16 cellular contexts compared by ENCODE assay signal in genomic region chr16:90044111-90044551, GRCh38. TPM values are rescaled to one million over a fixed set of nuclear protein-coding genes. Genes with fewer than 3 reads are reported as not detected.
DNase-seq lines count a peak whose midpoint lies in the region; ATAC-seq, FAIRE-seq and TF ChIP-seq lines count a peak whose summit lies in the region.
"Had no signal": no experiment of that assay in that cellular context is flagged by ENCODE, and none has a peak within 500 bp of the region (broad histone marks: within the 10 kb centered on the region; RNA-seq: fewer than 3 reads in every experiment).

No MANE protein-coding gene starts in this region.

- peak overlapping the region; percentile 6 for H3K4me3 Mint-ChIP-seq in astrocyte (ENCODE audit: unreplicated experiment)
- H3K4me3 Mint-ChIP-seq: activated CD4-positive, alpha-beta memory T cell treated with anti-CD3 and anti-CD28 coated beads, Interleukin-2, amount 10 ng/mL, durations not matched to agents 7 days and 5 days; central memory CD8-positive, alpha-beta T cell had no signal

- H3K4me3 ChIP-seq in HCT116 (replicated peaks in 1 of 2; ENCODE audit: low read depth in 1 of 2, low read length in 2 of 2) (no peak overlapping the region), astrocyte (ENCODE audit: insufficient read depth, low read depth, low read length) (no peak overlapping the region)

- TF ChIP-seq CTCF in 22Rv1 (IDR thresholded peaks at IDR 0.05) (no peak), HCT116 (IDR thresholded peaks at IDR 0.05 in 2 of 3, conservative IDR thresholded peaks at IDR 0.05 in 1 of 3; ENCODE audit: borderline replicate concordance in 1 of 3, insufficient read depth in 1 of 3, low read depth in 2 of 3, low read length in 2 of 3) (no peak), astrocyte (IDR thresholded peaks at IDR 0.05; ENCODE audit: insufficient read depth, low read depth, low read length) (no peak)

- no peaks in the 10 kb centered on the region for H3K79me2 ChIP-seq in HCT116 (ENCODE audit: insufficient read depth, low read length)
- no peaks in the 10 kb centered on the region for H3K79me2 ChIP-seq in astrocyte (ENCODE audit: insufficient read depth, low read length)

- CTCF ChIA-PET in HCT116 (lab: Charles Lee): interaction anchor here (1.3 kb wide), 1 partner anchor 24 kb away, joined by 3 read pairs; no protein-coding TSS in a partner anchor

- H4K20me1 ChIP-seq in HCT116 (ENCODE audit: insufficient read depth): no peaks in the 10 kb centered on the region
- peaks cover 13% of the 10 kb centered on the region for H4K20me1 ChIP-seq in astrocyte (ENCODE audit: insufficient read depth, low read length)

- RAD21 ChIA-PET in HCT116 (lab: Charles Lee; ENCODE audit: low non-redundant PET in 1 of 2, low total read pairs in 2 of 2, uncharacterized antibody in 2 of 2, unreplicated experiment in 2 of 2): no interaction called here

- H3K9ac ChIP-seq in HCT116 (ENCODE audit: low read length) (peak overlapping the region; percentile 11; the same call in 1 of the 2 replicates), astrocyte (ENCODE audit: low read length) (no peak overlapping the region)

- in situ Hi-C loops in ACHN (cut with HindIII; ENCODE audit: low pct_ligation_motif_present, low pct_unique_long_range_greater_than_20kb, low sequenced_read_pairs): no loop called here

- H3K9me3 ChIP-seq in HCT116 (ENCODE audit: control insufficient read depth in 1 of 2, insufficient read depth in 1 of 2, low read depth in 1 of 2, low read length in 2 of 2): no peaks in the 10 kb centered on the region
- no peaks in the 10 kb centered on the region for H3K9me3 ChIP-seq in astrocyte (ENCODE audit: insufficient read depth, low read depth, low read length)

- no peak for TF ChIP-seq POLR2A in HCT116 (IDR thresholded peaks at IDR 0.05; ENCODE audit: borderline replicate concordance, extremely low read depth, insufficient read depth, insufficient read length)

- H3K4me1 Mint-ChIP-seq in astrocyte (ENCODE audit: low read depth, unreplicated experiment): peaks cover 2% of the 10 kb centered on the region

- H3K36me3 Mint-ChIP-seq in astrocyte (ENCODE audit: low read depth, unreplicated experiment): peaks cover 6% of the 10 kb centered on the region

- ATAC-seq in HCT116: peak; percentile 83
- peak; percentile 82 for ATAC-seq in left colon
- no peak for ATAC-seq in GM21423 (IDR thresholded peaks at IDR 0.05; ENCODE audit: unreplicated experiment)
- ATAC-seq in left cardiac atrium: no peak

- peaks cover 4% of the 10 kb centered on the region for H3K27me3 Mint-ChIP-seq in astrocyte (ENCODE audit: low read depth, unreplicated experiment)
- H3K27me3 Mint-ChIP-seq: activated CD4-positive, alpha-beta memory T cell treated with anti-CD3 and anti-CD28 coated beads, Interleukin-2, amount 10 ng/mL, durations not matched to agents 7 days and 5 days had no signal

- peak; percentile 44 for DNase-seq in HCT116 (ENCODE audit: low read depth, low spot score)
- peak; percentile 18 for DNase-seq in astrocyte (ENCODE audit: low read depth)
- peak; percentile 49 to 77 for DNase-seq in left colon
- no peak for DNase-seq in activated CD8-positive, alpha-beta memory T cell treated with anti-CD3 and anti-CD28 coated beads, Interleukin-2, amount 50 U/mL, for 4 hours
- DNase-seq in ACHN: no peak
- no peak for DNase-seq in left cardiac atrium
- DNase-seq: activated CD4-positive, alpha-beta memory T cell treated with anti-CD3 and anti-CD28 coated beads, Interleukin-2, amount 10 ng/mL, durations not matched to agents 7 days and 5 days; DMS 273 treated with DMSO at 0.1 percent for 48 hours; mesenchymal stem cell; NCI-H446; occipital lobe; stimulated activated CD4-positive, alpha-beta T cell treated with anti-CD3 and anti-CD28 coated beads, Interleukin-12 subunit alpha, Interleukin-12 subunit beta, amount 100 ng/mL, for 4 hours had no signal

- H3K4me1 ChIP-seq in HCT116 (ENCODE audit: control insufficient read depth in 1 of 2, insufficient read depth in 2 of 2, low read length in 2 of 2): peaks cover 15 to 38% of the 10 kb centered on the region in 2 experiments
- peaks cover 20% of the 10 kb centered on the region for H3K4me1 ChIP-seq in astrocyte (ENCODE audit: insufficient read depth, low read length)

- H3K27ac Mint-ChIP-seq in astrocyte (ENCODE audit: unreplicated experiment): no peak overlapping the region
- H3K27ac Mint-ChIP-seq: activated CD4-positive, alpha-beta memory T cell treated with anti-CD3 and anti-CD28 coated beads, Interleukin-2, amount 10 ng/mL, durations not matched to agents 7 days and 5 days had no signal

- H2AFZ ChIP-seq in HCT116 (ENCODE audit: low read depth, low read length, poor library complexity, severe bottlenecking) (no peak overlapping the region), astrocyte (ENCODE audit: low read depth, low read length) (no peak overlapping the region)

- H3K27ac ChIP-seq in 22Rv1 (peak overlapping the region; percentile 32; the same call in 1 of the 2 replicates), HCT116 (ENCODE audit: low read depth, low read length) (peak overlapping the region; percentile 41), astrocyte (ENCODE audit: low read depth, low read length) (no peak overlapping the region)

- intact Hi-C loops in HCT116 (cut with micrococcal nuclease): no loop called here
- intact Hi-C loops in left colon (cut with DNase I, micrococcal nuclease): no loop called here
- intact Hi-C loops in left cardiac atrium (cut with DNase I): no loop called here

- peaks cover 19 to 32% of the 10 kb centered on the region in 2 experiments; a peak in 3 of 4 replicates for H3K36me3 ChIP-seq in HCT116 (ENCODE audit: control insufficient read depth in 1 of 2, insufficient read depth in 2 of 2, low read length in 2 of 2)
- no peaks in the 10 kb centered on the region for H3K36me3 ChIP-seq in astrocyte (ENCODE audit: insufficient read depth, low read length)

- H3K9me2 ChIP-seq in HCT116 (ENCODE audit: insufficient read depth): no peaks in the 10 kb centered on the region

- FAIRE-seq in astrocyte (lab: Jason Lieb, UNC): no peak

- POLR2A ChIA-PET in HCT116 (lab: Charles Lee): interaction anchor here (0.5 kb wide), 1 partner anchor 485 kb away, joined by 3 read pairs; no protein-coding TSS in a partner anchor

- TSS peak; percentile 31 for BruUV-seq in HCT116 (replicated peaks; lab: Mats Ljungman, UMichigan)

- TF ChIP-seq RAD21 in HCT116 (IDR thresholded peaks at IDR 0.05; ENCODE audit: low read depth): no peak

- no peaks in the 10 kb centered on the region for H3K27me3 ChIP-seq in HCT116 (ENCODE audit: insufficient read depth, low read length)
- peaks cover 3% of the 10 kb centered on the region for H3K27me3 ChIP-seq in astrocyte (ENCODE audit: insufficient read depth, low read length)

- H3K4me2 ChIP-seq in HCT116 (ENCODE audit: low read length): peak overlapping the region; percentile 54
- H3K4me2 ChIP-seq in astrocyte (ENCODE audit: low read length): no peak overlapping the region

- no peaks in the 10 kb centered on the region for H3K9me3 Mint-ChIP-seq in astrocyte (ENCODE audit: unreplicated experiment)
- H3K9me3 Mint-ChIP-seq: activated CD4-positive, alpha-beta memory T cell treated with anti-CD3 and anti-CD28 coated beads, Interleukin-2, amount 10 ng/mL, durations not matched to agents 7 days and 5 days; central memory CD8-positive, alpha-beta T cell had no signal

TF ChIP-seq in HCT116, 20 proteins besides CTCF, POLR2A, EP300 and RAD21 (continues in another document):
- TF ChIP-seq ZBTB33 (IDR thresholded peaks at IDR 0.05; ENCODE audit: extremely low read depth, insufficient replicate concordance, low read length) (no peak), EZH2phosphoT487 (IDR thresholded peaks at IDR 0.05; ENCODE audit: borderline replicate concordance) (no peak), ATF3 (IDR thresholded peaks at IDR 0.05) (no peak), ELF1 (IDR thresholded peaks at IDR 0.05; ENCODE audit: borderline replicate concordance, low read depth) (no peak), CEBPB (IDR thresholded peaks at IDR 0.05; ENCODE audit: low read depth) (no peak)

RNA-seq across cellular contexts. Expression of gene DBNDD1, which starts 24.9 kb away (rescaled TPM):
- total RNA-seq in HCT116 (2021; ENCODE audit: unreplicated experiment) (60.2 TPM), astrocyte (18.1 and 24.0 TPM in 2 replicates), left colon (1 to 10 TPM; 3.8 to 4.9 TPM), left cardiac atrium (1 to 10 TPM; 2.2 to 2.6 TPM)
- polyA plus RNA-seq in HCT116 (2012): 51.1 and 61.3 TPM in 2 replicates
- total RNA-seq: activated CD4-positive, alpha-beta memory T cell treated with anti-CD3 and anti-CD28 coated beads, Interleukin-2, amount 10 ng/mL, durations not matched to agents 7 days and 5 days had no signal

RNA-seq across cellular contexts. Expression of gene PRDM7, which starts 33.0 kb away (rescaled TPM):
- total RNA-seq in HCT116 (2021; ENCODE audit: unreplicated experiment) (0.07 TPM), astrocyte (not detected in 2 replicates), left colon (not detected), left cardiac atrium (not detected)
- 0.05 and 0.10 TPM in 2 replicates for polyA plus RNA-seq in HCT116 (2012)
- total RNA-seq: activated CD4-positive, alpha-beta memory T cell treated with anti-CD3 and anti-CD28 coated beads, Interleukin-2, amount 10 ng/mL, durations not matched to agents 7 days and 5 days; epithelial cell of proximal tubule; occipital lobe had no signal

Comparison
In these comparisons a context has a peak if more than half of its experiments do, and no peak if none do; other contexts are left out.
1. ATAC-seq: peak in HCT116 (single experiment) and left colon (single experiment); none in GM21423 (single experiment) and left cardiac atrium (0 of 2).
2. DNase-seq: peak in HCT116 (single experiment), astrocyte (single experiment) and left colon (2 of 2); none in activated CD8-positive, alpha-beta memory T cell treated with anti-CD3 and anti-CD28 coated beads, Interleukin-2, amount 50 U/mL, for 4 hours (single experiment), ACHN (single experiment) and left cardiac atrium (single experiment).